In the genomic region with DNA sequence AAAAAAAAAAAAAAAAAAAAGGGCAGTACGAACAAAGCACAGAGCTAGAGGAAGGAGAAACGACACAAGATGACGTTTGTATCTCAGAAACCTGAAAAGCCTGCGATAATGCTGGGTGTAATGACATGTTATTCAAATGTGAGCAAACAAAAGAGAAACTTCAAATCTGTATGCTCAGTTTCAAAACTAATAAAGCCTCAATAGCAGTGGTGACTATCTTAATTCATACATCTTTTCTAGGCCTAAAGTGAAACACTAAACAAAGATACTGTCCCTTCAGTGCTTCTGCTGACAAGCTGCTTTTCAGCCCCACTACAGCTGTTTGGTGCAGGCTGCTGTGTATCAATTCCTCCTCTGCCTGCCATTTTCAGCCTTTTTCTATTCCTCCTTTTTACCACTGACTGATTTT, we compare ENCODE assay signal across 11 cellular contexts. TPM values are rescaled to one million over a fixed set of nuclear protein-coding genes. Genes with fewer than 3 reads are reported as not detected.
DNase-seq lines count a peak whose midpoint lies in the region; ATAC-seq lines count a peak whose summit lies in the region.
"Had no signal": no experiment of that assay in that cellular context is flagged by ENCODE, and none has a peak within 500 bp of the region (broad histone marks: within the 10 kb centered on the region; RNA-seq: fewer than 3 reads in every experiment).

No MANE protein-coding gene starts in this region.

- ATAC-seq in HG02610 (IDR thresholded peaks at IDR 0.05; ENCODE audit: unreplicated experiment) (peak; percentile 86), sciatic nerve (peak; percentile 53)

- intact Hi-C loops in sciatic nerve (cut with DNase I): no loop called here

- peaks cover 96% of the 10 kb centered on the region for H3K79me2 ChIP-seq in Karpas-422 (ENCODE audit: low read length)

- no peak overlapping the region for H3K4me3 ChIP-seq in Karpas-422 (ENCODE audit: low read length)
- H3K4me3 ChIP-seq: hepatocyte had no signal

- H3K4me1 ChIP-seq in Karpas-422 (ENCODE audit: low read length): peaks cover 41% of the 10 kb centered on the region

- H3K27ac ChIP-seq in Karpas-422 (ENCODE audit: low read length): 0 out of 2 replicates have a peak overlapping the region, but pooled peaks have one; percentile 14
- H3K27ac ChIP-seq: 22Rv1, hepatocyte had no signal

- no peak overlapping the region for H3K9ac ChIP-seq in Karpas-422 (ENCODE audit: low read length)

- no peak overlapping the region for H3K4me2 ChIP-seq in Karpas-422 (ENCODE audit: low read depth, low read length, poor library complexity, severe bottlenecking)
- H3K4me2 ChIP-seq: hepatocyte had no signal

- H3K9me3 ChIP-seq in Karpas-422 (ENCODE audit: low read length): no peaks in the 10 kb centered on the region

- H3K9me2 ChIP-seq in Karpas-422 (replicated peaks; ENCODE audit: insufficient read depth, low read length): no peaks in the 10 kb centered on the region

- H4K20me1 ChIP-seq in Karpas-422 (ENCODE audit: insufficient read depth, low read depth, low read length): no peaks in the 10 kb centered on the region

- H3K36me3 ChIP-seq in Karpas-422 (ENCODE audit: insufficient read depth, low read length): peaks cover 33% of the 10 kb centered on the region; the same call in 1 of the 2 replicates

- no peaks in the 10 kb centered on the region for H3K27me3 ChIP-seq in Karpas-422 (ENCODE audit: low read length)
- H3K27me3 ChIP-seq: hepatocyte had no signal

- DNase-seq in NCI-H2029 treated with DMSO at 0.1 percent for 48 hours (lab: John Stamatoyannopoulos, UW) (peak; percentile 20), NCI-H2029 (lab: John Stamatoyannopoulos, UW) (no peak), Karpas-422 (no peak), sciatic nerve (ENCODE audit: low spot score) (no peak), middle frontal gyrus (ENCODE audit: extremely low spot score, low spot score) (no peak), NCI-H1436 (lab: John Stamatoyannopoulos, UW) (no peak), DMS79 (lab: John Stamatoyannopoulos, UW) (no peak)
- DNase-seq: activated CD4-positive, alpha-beta T cell treated with anti-CD3 and anti-CD28 coated beads, Interleukin-2, amount 50 U/mL, for 1 hour had no signal

- H2AFZ ChIP-seq in Karpas-422 (ENCODE audit: low read length): no peak overlapping the region
- H2AFZ ChIP-seq: hepatocyte had no signal

RNA-seq across cellular contexts. Expression of gene ITPR2, which starts 15.8 kb away (rescaled TPM):
- 80.0 and 128 TPM in 2 replicates for total RNA-seq in Karpas-422 (2014; rRNA removed; shearing (Covaris generic); ENCODE audit: low replicate concordance)
- 71.7 TPM for total RNA-seq in sciatic nerve
